23 cellular contexts compared by ENCODE assay signal in genomic region chr21:29320021-29320420, GRCh38.
"Had no signal": no experiment of that assay in that cellular context is flagged by ENCODE, and none has a peak within 500 bp of the region (broad histone marks: within the 10 kb centered on the region; RNA-seq: fewer than 3 reads in every experiment).

No MANE protein-coding gene starts in this region.

- H3K9me3 ChIP-seq: body of pancreas, sigmoid colon, testis, vagina had no signal

- H3K27ac ChIP-seq: body of pancreas, cardiac muscle cell, testis, vagina had no signal

- H3K4me1 ChIP-seq: testis had no signal

- DNase-seq: activated CD4-positive, alpha-beta memory T cell treated with anti-CD3 and anti-CD28 coated beads for 36 hours; activated CD4-positive, alpha-beta T cell treated with anti-CD3 and anti-CD28 coated beads for 48 hours; activated naive CD4-positive, alpha-beta T cell treated with Interleukin-2 at 50 U/mL for 16 hours; activated naive CD8-positive, alpha-beta T cell treated with anti-CD3 and anti-CD28 coated beads, Interleukin-2, amount 10 ng/mL, durations not matched to agents 7 days and 5 days; activated T-cell treated with anti-CD3 and anti-CD28 coated beads, Interleukin-2, amount 50 U/mL, for 48 hours; body of pancreas; effector CD4-positive, alpha-beta T cell; foreskin melanocyte; head of caudate nucleus; hypothalamus; left ventricle myocardium superior; nephron progenitor cell; occipital lobe; posterior cingulate gyrus; sigmoid colon; stimulated activated CD4-positive, alpha-beta T cell treated with anti-CD3 and anti-CD28 coated beads, Interleukin-2, amount 100 ng/mL, for 48 hours; stimulated activated CD8-positive, alpha-beta memory T cell treated with anti-CD3 and anti-CD28 coated beads, Interleukin-4, amount 100 ng/mL, for 48 hours; stimulated activated naive CD4-positive, alpha-beta T cell; T-helper 9 cell; testis had no signal

- FAIRE-seq: endometrium had no signal

- H3K4me3 ChIP-seq: body of pancreas, cardiac muscle cell, sigmoid colon, testis, vagina had no signal

- ATAC-seq: body of pancreas, left ventricle myocardium superior had no signal

- H3K27me3 ChIP-seq: body of pancreas, cardiac muscle cell, sigmoid colon, testis, vagina had no signal
